In the genomic region with DNA sequence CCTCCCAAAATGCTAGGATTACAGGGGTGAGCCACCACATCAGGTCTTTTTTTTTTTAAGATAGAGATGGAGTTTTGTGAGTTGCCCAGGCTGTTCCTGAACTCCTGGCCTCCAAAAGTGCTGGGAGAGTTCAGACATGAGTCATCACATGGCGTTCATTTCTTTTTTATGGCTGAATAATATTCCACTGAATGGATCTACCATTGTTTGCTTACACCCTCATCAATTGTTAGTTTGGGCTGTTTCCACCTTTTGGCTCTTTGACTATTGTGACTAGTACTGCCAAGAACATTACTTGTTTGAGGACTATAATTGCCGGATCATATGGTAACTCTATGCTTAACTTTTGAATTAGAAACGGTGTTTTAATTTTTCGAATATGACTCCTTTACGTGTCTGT, we compare ENCODE assay signal across 10 cellular contexts. TPM values are rescaled to one million over a fixed set of nuclear protein-coding genes. Genes with fewer than 3 reads are reported as not detected.
DNase-seq lines count a peak whose midpoint lies in the region; ATAC-seq, FAIRE-seq and TF ChIP-seq lines count a peak whose summit lies in the region.
"Had no signal": no experiment of that assay in that cellular context is flagged by ENCODE, and none has a peak within 500 bp of the region (broad histone marks: within the 10 kb centered on the region; RNA-seq: fewer than 3 reads in every experiment).

No MANE protein-coding gene starts in this region.

- H3K27ac ChIP-seq in CD4-positive, alpha-beta T cell (ENCODE audit: low read depth, low read length): no peak overlapping the region
- H3K27ac ChIP-seq in HUES6 (ENCODE audit: low read depth, low read length) (0 out of 2 replicates have a peak overlapping the region, but pooled peaks have one; percentile 48), astrocyte (ENCODE audit: low read depth, low read length) (no peak overlapping the region), adrenal gland (peak overlapping the region in 1 of 5 donors; percentile 17)
- H3K27ac ChIP-seq in naive thymus-derived CD4-positive, alpha-beta T cell (ENCODE audit: low read depth, low read length): no peak overlapping the region
- H3K27ac ChIP-seq: brain microvascular endothelial cell had no signal

- WGBS in adrenal gland, 4 donors: 77 to 89% (median 85%) methylated on average over 5 of the region's 5 CpGs

- H3K9ac ChIP-seq in HUES6 (ENCODE audit: low read length) (no peak overlapping the region), astrocyte (ENCODE audit: low read length) (no peak overlapping the region)

- TF ChIP-seq POLR2A in adrenal gland (IDR thresholded peaks at IDR 0.05): no peak

- H3K79me2 ChIP-seq in astrocyte (ENCODE audit: insufficient read depth, low read length): no peaks in the 10 kb centered on the region

- peak overlapping the region; percentile 71 for H3K27ac Mint-ChIP-seq in CD4-positive, alpha-beta T cell
- no peak overlapping the region for H3K27ac Mint-ChIP-seq in astrocyte (ENCODE audit: unreplicated experiment)
- peak overlapping the region in 3 of 9 donors; percentile 10 to 81 (median 64) for H3K27ac Mint-ChIP-seq in naive thymus-derived CD4-positive, alpha-beta T cell
- H3K27ac Mint-ChIP-seq in CD14-positive monocyte: no peak overlapping the region

- CTCF ChIA-PET in CD4-positive, alpha-beta T cell (lab: Charles Lee): interaction anchor here (0.8 to 1.7 kb wide), 3 partner anchors 19 to 41 kb away, joined by 3 to 4 read pairs (median 3); partner anchors contain the start of genes NHP2 and RMND5B
- CTCF ChIA-PET in naive thymus-derived CD4-positive, alpha-beta T cell (lab: Charles Lee): interaction anchor here (1.2 kb wide), 1 partner anchor 9 kb away, joined by 3 read pairs; no protein-coding TSS in a partner anchor

- no peak overlapping the region for H2AFZ ChIP-seq in astrocyte (ENCODE audit: low read depth, low read length)

- POLR2A ChIA-PET in CD4-positive, alpha-beta T cell (lab: Charles Lee): no interaction called here
- POLR2A ChIA-PET in naive thymus-derived CD4-positive, alpha-beta T cell (lab: Charles Lee): no interaction called here

- H3K4me3 ChIP-seq in HUES6 (ENCODE audit: low read depth, low read length) (peak overlapping the region; percentile 58), astrocyte (ENCODE audit: insufficient read depth, low read depth, low read length) (no peak overlapping the region), adrenal gland (no peak overlapping the region)
- H3K4me3 ChIP-seq in naive thymus-derived CD4-positive, alpha-beta T cell (ENCODE audit: low read length): peak overlapping the region; percentile 34

- peak overlapping the region; percentile 95 for H3K4me3 Mint-ChIP-seq in CD4-positive, alpha-beta T cell
- H3K4me3 Mint-ChIP-seq in astrocyte (ENCODE audit: unreplicated experiment): peak overlapping the region; percentile 88
- H3K4me3 Mint-ChIP-seq in naive thymus-derived CD4-positive, alpha-beta T cell: peak overlapping the region; percentile 82 to 96 (median 87)
- peak overlapping the region in 1 of 2 donors; percentile 81 for H3K4me3 Mint-ChIP-seq in CD14-positive monocyte

- H3K36me3 Mint-ChIP-seq in CD4-positive, alpha-beta T cell (ENCODE audit: low read depth): no peaks in the 10 kb centered on the region
- H3K36me3 Mint-ChIP-seq in astrocyte (ENCODE audit: low read depth, unreplicated experiment): no peaks in the 10 kb centered on the region
- peaks cover 0 to 8% (median 0%) of the 10 kb centered on the region in 5 donors for H3K36me3 Mint-ChIP-seq in naive thymus-derived CD4-positive, alpha-beta T cell
- no peaks in the 10 kb centered on the region for H3K36me3 Mint-ChIP-seq in CD14-positive monocyte

- peak overlapping the region; percentile 77 for H3K4me2 ChIP-seq in astrocyte (ENCODE audit: low read length)

- H4K20me1 ChIP-seq in astrocyte (ENCODE audit: insufficient read depth, low read length): peaks cover 6% of the 10 kb centered on the region

- H3K4me1 ChIP-seq in HUES6 (ENCODE audit: control insufficient read depth, insufficient read depth, low read length) (peaks cover 41% of the 10 kb centered on the region), astrocyte (ENCODE audit: insufficient read depth, low read length) (peaks cover 5% of the 10 kb centered on the region), adrenal gland (replicated peaks in 1 of 2) (peaks cover 10 to 13% of the 10 kb centered on the region in 2 donors)
- peaks cover 36% of the 10 kb centered on the region in 2 donors for H3K4me1 ChIP-seq in naive thymus-derived CD4-positive, alpha-beta T cell (ENCODE audit: control insufficient read depth in 2 of 2, insufficient read depth in 2 of 2, low read length in 2 of 2)

- H3K4me1 Mint-ChIP-seq in CD4-positive, alpha-beta T cell (ENCODE audit: low read depth): peaks cover 43% of the 10 kb centered on the region
- H3K4me1 Mint-ChIP-seq in astrocyte (ENCODE audit: low read depth, unreplicated experiment) (peaks cover 8% of the 10 kb centered on the region), CD14-positive monocyte (peaks cover 35% of the 10 kb centered on the region)
- peaks cover 20 to 47% (median 34%) of the 10 kb centered on the region in 7 donors for H3K4me1 Mint-ChIP-seq in naive thymus-derived CD4-positive, alpha-beta T cell

- no peaks in the 10 kb centered on the region for H3K27me3 Mint-ChIP-seq in CD4-positive, alpha-beta T cell
- H3K27me3 Mint-ChIP-seq in astrocyte (ENCODE audit: low read depth, unreplicated experiment): peaks cover 34% of the 10 kb centered on the region
- H3K27me3 Mint-ChIP-seq in naive thymus-derived CD4-positive, alpha-beta T cell: peaks cover 0 to 46% (median 8%) of the 10 kb centered on the region in 5 donors
- H3K27me3 Mint-ChIP-seq in CD14-positive monocyte (ENCODE audit: low read depth in 3 of 3): peaks cover 74 to 88% (median 78%) of the 10 kb centered on the region in 3 donors

- H3K36me3 ChIP-seq in HUES6 (ENCODE audit: control insufficient read depth, insufficient read depth, low read length) (no peaks in the 10 kb centered on the region), astrocyte (ENCODE audit: insufficient read depth, low read length) (no peaks in the 10 kb centered on the region), adrenal gland (replicated peaks in 1 of 2) (no peaks in the 10 kb centered on the region)
- H3K36me3 ChIP-seq in naive thymus-derived CD4-positive, alpha-beta T cell (ENCODE audit: control insufficient read depth in 2 of 3, insufficient read depth in 3 of 3, low read length in 3 of 3): no peaks in the 10 kb centered on the region
- H3K36me3 ChIP-seq: brain microvascular endothelial cell had no signal

- no peaks in the 10 kb centered on the region for H3K9me3 ChIP-seq in CD4-positive, alpha-beta T cell (ENCODE audit: control insufficient read depth, low read length)
- H3K9me3 ChIP-seq in HUES6 (ENCODE audit: control insufficient read depth, insufficient read depth, low read depth, low read length) (0 out of 2 replicates have a peak, but pooled peaks cover 4% of the 10 kb centered on the region), astrocyte (ENCODE audit: insufficient read depth, low read depth, low read length) (no peaks in the 10 kb centered on the region), adrenal gland (replicated peaks in 1 of 3) (no peaks in the 10 kb centered on the region)
- no peaks in the 10 kb centered on the region for H3K9me3 ChIP-seq in naive thymus-derived CD4-positive, alpha-beta T cell (ENCODE audit: control insufficient read depth in 2 of 3, low read length in 3 of 3)

- ATAC-seq in CD4-positive, alpha-beta T cell (ENCODE audit: poor library complexity): no peak
- ATAC-seq in naive thymus-derived CD4-positive, alpha-beta T cell: no peak
- no peak for ATAC-seq in GM18907 (IDR thresholded peaks at IDR 0.05; ENCODE audit: unreplicated experiment)

- intact Hi-C loops in CD4-positive, alpha-beta T cell (cut with DNase I, micrococcal nuclease): loop anchor here (2.0 to 5.0 kb wide), 3 partner anchors 18 to 35 kb away; partner anchors contain the start of gene RMND5B (in 1 of the 2)
- intact Hi-C loops in naive thymus-derived CD4-positive, alpha-beta T cell (cut with micrococcal nuclease): loop anchor here (2.0 to 5.0 kb wide), 3 partner anchors 35 to 92 kb away; partner anchors contain the start of genes HNRNPAB (in 1 of the 2) and NHP2 (in 1 of the 2)
- intact Hi-C loops in CD14-positive monocyte (cut with micrococcal nuclease): no loop called here
- intact Hi-C loops in adrenal gland (cut with DNase I): no loop called here

- no peak for DNase-seq in CD4-positive, alpha-beta T cell
- DNase-seq in astrocyte (ENCODE audit: low read depth) (no peak), CD14-positive monocyte (ENCODE audit: low spot score) (no peak), adrenal gland (no peak), NCI-H1092 (lab: John Stamatoyannopoulos, UW) (no peak)
- no peak for DNase-seq in naive thymus-derived CD4-positive, alpha-beta T cell
- DNase-seq: brain microvascular endothelial cell, NCI-H2081 treated with DMSO at 0.1 percent for 48 hours had no signal

- H3K27me3 ChIP-seq in CD4-positive, alpha-beta T cell (ENCODE audit: control insufficient read depth, insufficient read depth, low read length): peaks cover 7% of the 10 kb centered on the region
- no peaks in the 10 kb centered on the region for H3K27me3 ChIP-seq in HUES6 (ENCODE audit: control insufficient read depth, insufficient read depth, low read length)
- H3K27me3 ChIP-seq in astrocyte (ENCODE audit: insufficient read depth, low read length): peaks cover 36% of the 10 kb centered on the region
- H3K27me3 ChIP-seq in naive thymus-derived CD4-positive, alpha-beta T cell (ENCODE audit: control insufficient read depth in 2 of 2, insufficient read depth in 2 of 2, low read length in 2 of 2): no peaks in the 10 kb centered on the region
- peaks cover 16% of the 10 kb centered on the region for H3K27me3 ChIP-seq in adrenal gland

- FAIRE-seq in astrocyte (lab: Jason Lieb, UNC): no peak

- no peaks in the 10 kb centered on the region for H3K9me3 Mint-ChIP-seq in CD4-positive, alpha-beta T cell
- H3K9me3 Mint-ChIP-seq in astrocyte (ENCODE audit: unreplicated experiment): no peaks in the 10 kb centered on the region
- no peaks in the 10 kb centered on the region for H3K9me3 Mint-ChIP-seq in naive thymus-derived CD4-positive, alpha-beta T cell
- peaks cover 0 to 34% (median 11%) of the 10 kb centered on the region in 7 donors for H3K9me3 Mint-ChIP-seq in CD14-positive monocyte

- TF ChIP-seq CTCF in CD4-positive, alpha-beta T cell (IDR thresholded peaks at IDR 0.05): no peak
- TF ChIP-seq CTCF in astrocyte (IDR thresholded peaks at IDR 0.05; ENCODE audit: insufficient read depth, low read depth, low read length) (no peak), CD14-positive monocyte (IDR thresholded peaks at IDR 0.05) (no peak), adrenal gland (IDR thresholded peaks at IDR 0.05) (no peak)

RNA-seq across cellular contexts. Expression of gene N4BP3, which starts 0.8 kb away (rescaled TPM):
- total RNA-seq in CD4-positive, alpha-beta T cell: 1 to 10 TPM; 3.8 to 4.3 TPM
- 0.75 and 1.3 TPM in 2 replicates for total RNA-seq in astrocyte
- 1 to 10 TPM in 3 of 5 experiments, under 1 TPM in 2; 0.79 to 3.5 (median 2.1) TPM for total RNA-seq in naive thymus-derived CD4-positive, alpha-beta T cell
- polyA plus RNA-seq in naive thymus-derived CD4-positive, alpha-beta T cell: 1 to 10 TPM in 1 of 2 donors, under 1 TPM in 1; 0.19 to 1.1 TPM
- polyA plus RNA-seq in CD14-positive monocyte: not detected
- total RNA-seq in adrenal gland: 1 to 10 TPM in 3 of 8 donors, under 1 TPM in 5; 0.39 to 1.8 (median 0.87) TPM
- 1 to 10 TPM in 1 of 3 donors, under 1 TPM in 2; 0.31 to 2.6 (median 0.88) TPM for polyA plus RNA-seq in adrenal gland

RNA-seq across cellular contexts. Expression of gene RMND5B, which starts 18.3 kb away (rescaled TPM):
- 10 to 100 TPM; 12.0 to 13.8 TPM for total RNA-seq in CD4-positive, alpha-beta T cell
- total RNA-seq in astrocyte: 14.3 and 15.7 TPM in 2 replicates
- total RNA-seq in naive thymus-derived CD4-positive, alpha-beta T cell: 10 to 100 TPM; 21.0 to 42.7 (median 23.3) TPM
- 10 to 100 TPM; 41.8 to 56.8 TPM for polyA plus RNA-seq in naive thymus-derived CD4-positive, alpha-beta T cell
- polyA plus RNA-seq in CD14-positive monocyte: 10 to 100 TPM; 20.9 to 23.9 TPM
- 10 to 100 TPM; 34.8 to 51.4 (median 40.3) TPM for total RNA-seq in adrenal gland
- 10 to 100 TPM; 28.1 to 36.7 (median 35.5) TPM for polyA plus RNA-seq in adrenal gland

RNA-seq across cellular contexts. Expression of gene NHP2, which starts 41.1 kb away (rescaled TPM):
- total RNA-seq in CD4-positive, alpha-beta T cell: 10 to 100 TPM; 42.2 to 44.5 TPM
- total RNA-seq in astrocyte: 135 and 149 TPM in 2 replicates
- 100 to 1,000 TPM in 1 of 5 experiments, 10 to 100 TPM in 4; 50.5 to 149 (median 70.5) TPM for total RNA-seq in naive thymus-derived CD4-positive, alpha-beta T cell
- polyA plus RNA-seq in naive thymus-derived CD4-positive, alpha-beta T cell: 100 to 1,000 TPM; 226 to 231 TPM
- 100 to 1,000 TPM; 108 to 139 TPM for polyA plus RNA-seq in CD14-positive monocyte
- 100 to 1,000 TPM in 6 of 8 donors, 10 to 100 TPM in 2; 70.6 to 269 (median 133) TPM for total RNA-seq in adrenal gland
- polyA plus RNA-seq in adrenal gland: 100 to 1,000 TPM in 1 of 3 donors, 10 to 100 TPM in 2; 65.2 to 106 (median 68.6) TPM

Comparison
In these comparisons a context has a peak if more than half of its experiments do, and no peak if none do; other contexts are left out.
1. H3K4me3 ChIP-seq: peak in HUES6 (single experiment) and naive thymus-derived CD4-positive, alpha-beta T cell (single experiment); none in astrocyte (single experiment) and adrenal gland (0 of 4).
2. intact Hi-C loops: an anchor here in CD4-positive, alpha-beta T cell (2.0 to 5.0 kb wide) and naive thymus-derived CD4-positive, alpha-beta T cell (2.0 to 5.0 kb wide); none called in CD14-positive monocyte and adrenal gland.